In genomic region chr12:20572451-20572850, GRCh38 we compare ENCODE assay signal across 17 cellular contexts.
A peak's percentile ranks its signal among the peaks of the same experiment; 100 is the strongest.
DNase-seq lines count a peak whose midpoint lies in the region; ATAC-seq and TF ChIP-seq lines count a peak whose summit lies in the region.
"Had no signal": no experiment of that assay in that cellular context is flagged by ENCODE, and none has a peak within 500 bp of the region (broad histone marks: within the 10 kb centered on the region; RNA-seq: fewer than 3 reads in every experiment).

No MANE protein-coding gene starts in this region.

- peaks cover 16% of the 10 kb centered on the region for H3K4me1 ChIP-seq in SJCRH30
- H3K4me1 ChIP-seq: Caco-2 had no signal

- peak; percentile 52; the same call in 2 of the 3 replicates for ATAC-seq in SK-N-SH treated with all-trans-retinoic acid at 6 μM for 48 hours
- ATAC-seq: CD8-positive, alpha-beta T cell; GM12878 had no signal

- peak in 1 of 2 experiments; percentile 10 for DNase-seq in SJCRH30
- peak; percentile 51 for DNase-seq in dedifferentiated amniotic fluid mesenchymal stem cell (ENCODE audit: extremely low spot score)
- DNase-seq in activated naive CD8-positive, alpha-beta T cell treated with anti-CD3 and anti-CD28 coated beads for 36 hours: no peak
- DNase-seq in NCI-H1048 (lab: John Stamatoyannopoulos, UW): no peak
- no peak for DNase-seq in NCI-H2107 (lab: John Stamatoyannopoulos, UW)
- DNase-seq: C1 segment of cervical spinal cord; Caco-2; CD4-positive, CD25-positive, alpha-beta regulatory T cell; CD8-positive, alpha-beta T cell; DMS153; DND-41; EL; GDM1; H7; HCEC 1CT had no signal

- no peaks in the 10 kb centered on the region for H3K9me3 Mint-ChIP-seq in activated naive CD8-positive, alpha-beta T cell treated with anti-CD3 and anti-CD28 coated beads for 36 hours
- H3K9me3 Mint-ChIP-seq: CD8-positive, alpha-beta T cell had no signal

- no peak overlapping the region for H3K4me3 ChIP-seq in SJCRH30
- H3K4me3 ChIP-seq: GM12878 had no signal

- no peaks in the 10 kb centered on the region for H3K9me3 ChIP-seq in SJCRH30 (replicated peaks)
- H3K9me3 ChIP-seq: Caco-2 had no signal

- no peaks in the 10 kb centered on the region for H3K36me3 Mint-ChIP-seq in activated naive CD8-positive, alpha-beta T cell treated with anti-CD3 and anti-CD28 coated beads for 36 hours
- H3K36me3 Mint-ChIP-seq: CD4-positive, CD25-positive, alpha-beta regulatory T cell; CD8-positive, alpha-beta T cell had no signal

- H3K27me3 Mint-ChIP-seq in activated naive CD8-positive, alpha-beta T cell treated with anti-CD3 and anti-CD28 coated beads for 36 hours: no peaks in the 10 kb centered on the region
- H3K27me3 Mint-ChIP-seq: CD4-positive, CD25-positive, alpha-beta regulatory T cell had no signal

- H3K27me3 ChIP-seq in SJCRH30: no peaks in the 10 kb centered on the region

- no peaks in the 10 kb centered on the region for H3K4me1 Mint-ChIP-seq in activated naive CD8-positive, alpha-beta T cell treated with anti-CD3 and anti-CD28 coated beads for 36 hours
- H3K4me1 Mint-ChIP-seq: CD4-positive, CD25-positive, alpha-beta regulatory T cell had no signal

- peak overlapping the region; percentile 65 for H3K27ac ChIP-seq in SJCRH30

- H3K36me3 ChIP-seq in SJCRH30: no peaks in the 10 kb centered on the region

- no peak overlapping the region for H3K27ac Mint-ChIP-seq in activated naive CD8-positive, alpha-beta T cell treated with anti-CD3 and anti-CD28 coated beads for 36 hours
- H3K27ac Mint-ChIP-seq: CD4-positive, CD25-positive, alpha-beta regulatory T cell; CD8-positive, alpha-beta T cell had no signal

- H3K4me3 Mint-ChIP-seq in activated naive CD8-positive, alpha-beta T cell treated with anti-CD3 and anti-CD28 coated beads for 36 hours: no peak overlapping the region
- H3K4me3 Mint-ChIP-seq: CD4-positive, CD25-positive, alpha-beta regulatory T cell; CD8-positive, alpha-beta T cell had no signal

TF ChIP-seq in SK-N-SH treated with all-trans-retinoic acid at 6 μM for 48 hours, 23 proteins besides CTCF, POLR2A, EP300 and RAD21:
- TF ChIP-seq POU6F1 (CRISPR knock-in tag; IDR thresholded peaks at IDR 0.05; ENCODE audit: borderline replicate concordance, low read depth): no peak
- no peak for TF ChIP-seq PATZ1 (CRISPR knock-in tag; IDR thresholded peaks at IDR 0.05; ENCODE audit: borderline replicate concordance)
- TF ChIP-seq ESRRG (CRISPR knock-in tag; IDR thresholded peaks at IDR 0.05): no peak
- TF ChIP-seq PPARA (CRISPR knock-in tag; IDR thresholded peaks at IDR 0.05; ENCODE audit: borderline replicate concordance): no peak
- TF ChIP-seq ZFP30 (CRISPR knock-in tag; IDR thresholded peaks at IDR 0.05): no peak
- no peak for TF ChIP-seq SNAI2 (CRISPR knock-in tag; IDR thresholded peaks at IDR 0.05)
- TF ChIP-seq TSHZ2 (CRISPR knock-in tag; IDR thresholded peaks at IDR 0.05): no peak
- no peak for TF ChIP-seq ZNF8 (CRISPR knock-in tag; IDR thresholded peaks at IDR 0.05)
- TF ChIP-seq ISL1 (CRISPR knock-in tag; IDR thresholded peaks at IDR 0.05): no peak
- no peak for TF ChIP-seq CSRNP3 (CRISPR knock-in tag; IDR thresholded peaks at IDR 0.05)
- no peak for TF ChIP-seq CSDC2 (CRISPR knock-in tag; IDR thresholded peaks at IDR 0.05)
- TF ChIP-seq ZFP3 (CRISPR knock-in tag; IDR thresholded peaks at IDR 0.05): no peak
- no peak for TF ChIP-seq ZNF565 (CRISPR knock-in tag; conservative IDR thresholded peaks at IDR 0.05; ENCODE audit: low read depth)
- no peak for TF ChIP-seq TCF4 (CRISPR knock-in tag; IDR thresholded peaks at IDR 0.05; ENCODE audit: borderline replicate concordance)
- TF ChIP-seq OSR1 (CRISPR knock-in tag; IDR thresholded peaks at IDR 0.05): no peak
- no peak for TF ChIP-seq CREB5 (CRISPR knock-in tag; IDR thresholded peaks at IDR 0.05; ENCODE audit: low read depth)
- no peak for TF ChIP-seq BACH2 (CRISPR knock-in tag; IDR thresholded peaks at IDR 0.05; ENCODE audit: borderline replicate concordance)
TF ChIP-seq in SK-N-SH treated with all-trans-retinoic acid at 6 μM for 48 hours: peak in this region for 0.
